13 cellular contexts compared by ENCODE assay signal in genomic region chr22:43891360-43892182, GRCh38. TPM values are rescaled to one million over a fixed set of nuclear protein-coding genes. Genes with fewer than 3 reads are reported as not detected.
A peak's percentile ranks its signal among the peaks of the same experiment; 100 is the strongest.
DNase-seq lines count a peak whose midpoint lies in the region; ATAC-seq, FAIRE-seq and TF ChIP-seq lines count a peak whose summit lies in the region.
"Had no signal": no experiment of that assay in that cellular context is flagged by ENCODE, and none has a peak within 500 bp of the region (broad histone marks: within the 10 kb centered on the region; RNA-seq: fewer than 3 reads in every experiment).

TSS of gene PNPLA5 (minus strand) at chr22:43892013. CDS start at chr22:43891880, 133 bp downstream.

- no peak for TF ChIP-seq RAD21 in A549 (conservative IDR thresholded peaks at IDR 0.05 in 1 of 2, IDR thresholded peaks at IDR 0.05 in 1 of 2)

- no peak for TF ChIP-seq POLR2A in A549 (IDR thresholded peaks at IDR 0.05; ENCODE audit: low read length)

- CTCF ChIA-PET in A549 (lab: Yijun Ruan, JAX): interaction anchor here (1.0 to 1.5 kb wide), 2 partner anchors 12 to 54 kb away, joined by 3 to 4 read pairs; no protein-coding TSS in a partner anchor

- no peak for FAIRE-seq in A549 (lab: Jason Lieb, UNC)
- FAIRE-seq: colon had no signal

- H3K36me3 ChIP-seq in mucosa of descending colon (ENCODE audit: low read depth): no peaks in the 10 kb centered on the region

- no peaks in the 10 kb centered on the region for H3K36me3 Mint-ChIP-seq in nephron progenitor cell (ENCODE audit: low read depth)

- ATAC-seq in A549 (no peak), mucosa of descending colon (no peak), GM19455 (IDR thresholded peaks at IDR 0.05; ENCODE audit: unreplicated experiment) (no peak), HG02623 (IDR thresholded peaks at IDR 0.05; ENCODE audit: unreplicated experiment) (no peak)

- peaks cover 86% of the 10 kb centered on the region for H3K27me3 Mint-ChIP-seq in nephron progenitor cell (ENCODE audit: low read depth, poor library complexity)

- DNase-seq in A549 (ENCODE audit: low read depth in 1 of 2, low spot score in 1 of 2): no peak
- peak; percentile 46 for DNase-seq in ELR (ENCODE audit: low read depth)
- DNase-seq in astrocyte of the cerebellum (ENCODE audit: low read depth): no peak
- DNase-seq in nephron progenitor cell: peak; percentile 52
- DNase-seq in mucosa of descending colon: no peak
- no peak for DNase-seq in effector CD8-positive, alpha-beta T cell (lab: John Stamatoyannopoulos, UW)
- DNase-seq: DMS79, NCI-H524 treated with DMSO at 0.1 percent for 48 hours had no signal

- H3K9me3 Mint-ChIP-seq in nephron progenitor cell: no peaks in the 10 kb centered on the region

- H3K9me3 ChIP-seq in A549 (no peaks in the 10 kb centered on the region), mucosa of descending colon (no peaks in the 10 kb centered on the region)

- POLR2A ChIA-PET in A549 (lab: Yijun Ruan, JAX): no interaction called here

- in situ Hi-C loops in astrocyte of the cerebellum (cut with HindIII; ENCODE audit: low sequenced_read_pairs): no loop called here

- H3K4me1 Mint-ChIP-seq in nephron progenitor cell: no peaks in the 10 kb centered on the region

- H3K4me3 Mint-ChIP-seq in nephron progenitor cell: no peak within 1 kb of the TSS

- H3K4me1 ChIP-seq in A549: peaks cover 3% of the 10 kb centered on the region; the same call in 2 of the 3 replicates
- H3K4me1 ChIP-seq in mucosa of descending colon (ENCODE audit: low read depth): peaks cover 5% of the 10 kb centered on the region

- no peak within 1 kb of the TSS for H3K27ac Mint-ChIP-seq in nephron progenitor cell

- H3K27ac ChIP-seq in A549: no peak within 1 kb of the TSS
- H3K27ac ChIP-seq: VCaP had no signal

- H3K4me2 ChIP-seq in A549: peak within 1 kb of the TSS; percentile 51

- intact Hi-C loops in mucosa of descending colon (cut with DNase I, micrococcal nuclease): no loop called here

- WGBS in A549 (ENCODE audit: missing lambda C conversion rate): 30% methylated on average over 12 of the region's 72 CpGs

- H3K4me3 ChIP-seq in A549 (peak within 1 kb of the TSS; percentile 13; the same call in 1 of the 3 replicates), astrocyte of the cerebellum (ENCODE audit: low read depth, low read length) (peak within 1 kb of the TSS; percentile 6), mucosa of descending colon (no peak within 1 kb of the TSS)
- H3K4me3 ChIP-seq: lung had no signal

- no peak for TF ChIP-seq EP300 in A549 (IDR thresholded peaks at IDR 0.05)

- TF ChIP-seq CTCF in A549 (IDR thresholded peaks at IDR 0.05) (no peak), astrocyte of the cerebellum (IDR thresholded peaks at IDR 0.05; ENCODE audit: low read depth, low read length, missing control alignments) (no peak), nephron progenitor cell (IDR thresholded peaks at IDR 0.05) (no peak), mucosa of descending colon (IDR thresholded peaks at IDR 0.05) (no peak)

TF ChIP-seq in A549, 52 proteins besides CTCF, POLR2A, EP300 and RAD21:
- TF ChIP-seq JUNB (IDR thresholded peaks at IDR 0.05) (no peak), ZC3H11A (IDR thresholded peaks at IDR 0.05) (no peak), EHMT2 (IDR thresholded peaks at IDR 0.05; ENCODE audit: low read depth) (no peak), SMC3 (IDR thresholded peaks at IDR 0.05) (no peak), MYC (IDR thresholded peaks at IDR 0.05; ENCODE audit: borderline replicate concordance, low read length) (no peak), GATA3 (IDR thresholded peaks at IDR 0.05; ENCODE audit: borderline replicate concordance) (no peak), HEYL (CRISPR knock-in tag; IDR thresholded peaks at IDR 0.05) (no peak), TFCP2L1 (CRISPR knock-in tag; IDR thresholded peaks at IDR 0.05) (no peak), KDM5A (IDR thresholded peaks at IDR 0.05) (no peak), POLR2AphosphoS2 (conservative IDR thresholded peaks at IDR 0.05; ENCODE audit: low read length) (no peak), MAFK (IDR thresholded peaks at IDR 0.05; ENCODE audit: partially characterized antibody) (no peak), REST (IDR thresholded peaks at IDR 0.05) (no peak), HOXA7 (CRISPR knock-in tag; IDR thresholded peaks at IDR 0.05) (no peak), FOXS1 (CRISPR knock-in tag; IDR thresholded peaks at IDR 0.05) (no peak), RFX5 (IDR thresholded peaks at IDR 0.05) (no peak)
- TF ChIP-seq, protein P1, sequence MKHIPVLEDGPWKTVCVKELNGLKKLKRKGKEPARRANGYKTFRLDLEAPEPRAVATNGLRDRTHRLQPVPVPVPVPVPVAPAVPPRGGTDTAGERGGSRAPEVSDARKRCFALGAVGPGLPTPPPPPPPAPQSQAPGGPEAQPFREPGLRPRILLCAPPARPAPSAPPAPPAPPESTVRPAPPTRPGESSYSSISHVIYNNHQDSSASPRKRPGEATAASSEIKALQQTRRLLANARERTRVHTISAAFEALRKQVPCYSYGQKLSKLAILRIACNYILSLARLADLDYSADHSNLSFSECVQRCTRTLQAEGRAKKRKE (CRISPR knock-in tag; IDR thresholded peaks at IDR 0.05; ENCODE audit: low read depth): no peak
- TF ChIP-seq, protein P2, sequence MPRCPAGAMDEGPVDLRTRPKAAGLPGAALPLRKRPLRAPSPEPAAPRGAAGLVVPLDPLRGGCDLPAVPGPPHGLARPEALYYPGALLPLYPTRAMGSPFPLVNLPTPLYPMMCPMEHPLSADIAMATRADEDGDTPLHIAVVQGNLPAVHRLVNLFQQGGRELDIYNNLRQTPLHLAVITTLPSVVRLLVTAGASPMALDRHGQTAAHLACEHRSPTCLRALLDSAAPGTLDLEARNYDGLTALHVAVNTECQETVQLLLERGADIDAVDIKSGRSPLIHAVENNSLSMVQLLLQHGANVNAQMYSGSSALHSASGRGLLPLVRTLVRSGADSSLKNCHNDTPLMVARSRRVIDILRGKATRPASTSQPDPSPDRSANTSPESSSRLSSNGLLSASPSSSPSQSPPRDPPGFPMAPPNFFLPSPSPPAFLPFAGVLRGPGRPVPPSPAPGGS (IDR thresholded peaks at IDR 0.05): no peak
- TF ChIP-seq, protein P3, sequence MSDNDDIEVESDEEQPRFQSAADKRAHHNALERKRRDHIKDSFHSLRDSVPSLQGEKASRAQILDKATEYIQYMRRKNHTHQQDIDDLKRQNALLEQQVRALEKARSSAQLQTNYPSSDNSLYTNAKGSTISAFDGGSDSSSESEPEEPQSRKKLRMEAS (IDR thresholded peaks at IDR 0.05): no peak
- TF ChIP-seq, protein P4, sequence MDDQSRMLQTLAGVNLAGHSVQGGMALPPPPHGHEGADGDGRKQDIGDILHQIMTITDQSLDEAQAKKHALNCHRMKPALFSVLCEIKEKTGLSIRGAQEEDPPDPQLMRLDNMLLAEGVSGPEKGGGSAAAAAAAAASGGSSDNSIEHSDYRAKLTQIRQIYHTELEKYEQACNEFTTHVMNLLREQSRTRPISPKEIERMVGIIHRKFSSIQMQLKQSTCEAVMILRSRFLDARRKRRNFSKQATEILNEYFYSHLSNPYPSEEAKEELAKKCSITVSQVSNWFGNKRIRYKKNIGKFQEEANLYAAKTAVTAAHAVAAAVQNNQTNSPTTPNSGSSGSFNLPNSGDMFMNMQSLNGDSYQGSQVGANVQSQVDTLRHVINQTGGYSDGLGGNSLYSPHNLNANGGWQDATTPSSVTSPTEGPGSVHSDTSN (IDR thresholded peaks at IDR 0.05): no peak
TF ChIP-seq in A549: peak in this region for 0.

RNA-seq across cellular contexts. Expression of gene PNPLA5, which starts in this region (rescaled TPM):
- not detected in 2 replicates for polyA plus RNA-seq in A549 (2011; rRNA removed)
- not detected in 2 replicates for polyA plus RNA-seq in A549 (2012; cell fraction: cytosol; rRNA removed)
- polyA plus RNA-seq in A549 (2012; cell fraction: nucleus; rRNA removed): not detected in 2 replicates
- not detected in 3 replicates for polyA plus RNA-seq in A549 (2017; fragmentation: RNase III; extraction: RNeasy Plus Mini Kit Qiagen cat#74134 plus additional on column Dnase treatment)
- not detected in 2 replicates for polyA minus RNA-seq in A549 (2011; rRNA and poly(A)+ RNA removed)
- not detected for total RNA-seq in mucosa of descending colon
- total RNA-seq: lung had no signal
- polyA plus RNA-seq: lung had no signal

Comparison
In these comparisons a context has a peak if more than half of its experiments do, and no peak if none do; other contexts are left out.
1. DNase-seq: peak in ELR (single experiment) and nephron progenitor cell (single experiment); none in A549 (0 of 2), astrocyte of the cerebellum (single experiment), mucosa of descending colon (0 of 3) and effector CD8-positive, alpha-beta T cell (single experiment).